In the genomic region with DNA sequence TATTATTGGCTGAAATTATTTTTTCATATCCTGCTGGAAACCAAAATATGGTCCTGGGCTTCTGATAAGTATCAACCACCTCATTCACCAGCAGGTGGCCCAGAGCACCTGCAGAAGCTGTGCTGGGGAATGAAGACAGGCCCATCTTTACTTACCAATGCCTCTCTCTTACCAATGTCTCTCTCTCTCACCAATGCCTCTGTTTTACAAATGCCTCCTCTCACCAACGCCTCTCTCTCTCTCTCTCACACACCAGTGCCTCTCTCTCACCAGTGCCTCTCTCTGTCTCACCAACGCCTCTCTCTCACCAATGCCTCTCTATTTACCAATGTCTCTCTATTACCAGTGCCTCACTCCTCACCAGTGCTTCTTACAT, we compare ENCODE assay signal across 1 cellular context.
TF ChIP-seq lines count a peak whose summit lies in the region.

No MANE protein-coding gene starts in this region.

TF ChIP-seq in GM12878, 131 proteins besides CTCF, POLR2A, EP300 and RAD21 (continued from another document):
- no peak for TF ChIP-seq CEBPZ (IDR thresholded peaks at IDR 0.05; ENCODE audit: low read depth, low read length)
- no peak for TF ChIP-seq WRNIP1 (IDR thresholded peaks at IDR 0.05; ENCODE audit: borderline replicate concordance, low read depth, low read length)
- no peak for TF ChIP-seq CHD2 (IDR thresholded peaks at IDR 0.05; ENCODE audit: borderline replicate concordance, low read depth, low read length)
- TF ChIP-seq HDAC2 (IDR thresholded peaks at IDR 0.05), result no peak
- no peak for TF ChIP-seq EED (IDR thresholded peaks at IDR 0.05; ENCODE audit: low read depth)
- TF ChIP-seq STAT1 (conservative IDR thresholded peaks at IDR 0.05), result no peak
- no peak for TF ChIP-seq SIN3A (IDR thresholded peaks at IDR 0.05; ENCODE audit: low read depth, low read length)
- no peak for TF ChIP-seq HCFC1 (IDR thresholded peaks at IDR 0.05; ENCODE audit: low read length)
- TF ChIP-seq TBL1XR1 (IDR thresholded peaks at IDR 0.05; ENCODE audit: low read depth, low read length), result no peak
- no peak for TF ChIP-seq TCF7 (IDR thresholded peaks at IDR 0.05; ENCODE audit: borderline replicate concordance)
- no peak for TF ChIP-seq FOXK2 (IDR thresholded peaks at IDR 0.05)
- TF ChIP-seq KLF5 (IDR thresholded peaks at IDR 0.05; ENCODE audit: partially characterized antibody), result no peak
- TF ChIP-seq, protein P1, sequence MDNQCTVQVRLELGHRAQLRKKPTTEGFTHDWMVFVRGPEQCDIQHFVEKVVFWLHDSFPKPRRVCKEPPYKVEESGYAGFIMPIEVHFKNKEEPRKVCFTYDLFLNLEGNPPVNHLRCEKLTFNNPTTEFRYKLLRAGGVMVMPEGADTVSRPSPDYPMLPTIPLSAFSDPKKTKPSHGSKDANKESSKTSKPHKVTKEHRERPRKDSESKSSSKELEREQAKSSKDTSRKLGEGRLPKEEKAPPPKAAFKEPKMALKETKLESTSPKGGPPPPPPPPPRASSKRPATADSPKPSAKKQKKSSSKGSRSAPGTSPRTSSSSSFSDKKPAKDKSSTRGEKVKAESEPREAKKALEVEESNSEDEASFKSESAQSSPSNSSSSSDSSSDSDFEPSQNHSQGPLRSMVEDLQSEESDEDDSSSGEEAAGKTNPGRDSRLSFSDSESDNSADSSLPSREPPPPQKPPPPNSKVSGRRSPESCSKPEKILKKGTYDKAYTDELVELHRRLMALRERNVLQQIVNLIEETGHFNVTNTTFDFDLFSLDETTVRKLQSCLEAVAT (IDR thresholded peaks at IDR 0.05), result no peak
- TF ChIP-seq, protein P2, sequence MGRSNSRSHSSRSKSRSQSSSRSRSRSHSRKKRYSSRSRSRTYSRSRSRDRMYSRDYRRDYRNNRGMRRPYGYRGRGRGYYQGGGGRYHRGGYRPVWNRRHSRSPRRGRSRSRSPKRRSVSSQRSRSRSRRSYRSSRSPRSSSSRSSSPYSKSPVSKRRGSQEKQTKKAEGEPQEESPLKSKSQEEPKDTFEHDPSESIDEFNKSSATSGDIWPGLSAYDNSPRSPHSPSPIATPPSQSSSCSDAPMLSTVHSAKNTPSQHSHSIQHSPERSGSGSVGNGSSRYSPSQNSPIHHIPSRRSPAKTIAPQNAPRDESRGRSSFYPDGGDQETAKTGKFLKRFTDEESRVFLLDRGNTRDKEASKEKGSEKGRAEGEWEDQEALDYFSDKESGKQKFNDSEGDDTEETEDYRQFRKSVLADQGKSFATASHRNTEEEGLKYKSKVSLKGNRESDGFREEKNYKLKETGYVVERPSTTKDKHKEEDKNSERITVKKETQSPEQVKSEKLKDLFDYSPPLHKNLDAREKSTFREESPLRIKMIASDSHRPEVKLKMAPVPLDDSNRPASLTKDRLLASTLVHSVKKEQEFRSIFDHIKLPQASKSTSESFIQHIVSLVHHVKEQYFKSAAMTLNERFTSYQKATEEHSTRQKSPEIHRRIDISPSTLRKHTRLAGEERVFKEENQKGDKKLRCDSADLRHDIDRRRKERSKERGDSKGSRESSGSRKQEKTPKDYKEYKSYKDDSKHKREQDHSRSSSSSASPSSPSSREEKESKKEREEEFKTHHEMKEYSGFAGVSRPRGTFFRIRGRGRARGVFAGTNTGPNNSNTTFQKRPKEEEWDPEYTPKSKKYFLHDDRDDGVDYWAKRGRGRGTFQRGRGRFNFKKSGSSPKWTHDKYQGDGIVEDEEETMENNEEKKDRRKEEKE (IDR thresholded peaks at IDR 0.05), result no peak
- TF ChIP-seq YY1 (IDR thresholded peaks at IDR 0.05; ENCODE audit: low read depth, low read length), result peak; percentile 77
- TF ChIP-seq ETV6 (conservative IDR thresholded peaks at IDR 0.05 in 1 of 2, IDR thresholded peaks at IDR 0.05 in 1 of 2; ENCODE audit: borderline replicate concordance in 1 of 2, low read depth in 1 of 2), result no peak
- no peak for TF ChIP-seq YBX1 (IDR thresholded peaks at IDR 0.05)
- no peak for TF ChIP-seq BHLHE40 (IDR thresholded peaks at IDR 0.05; ENCODE audit: borderline replicate concordance in 1 of 2, low read depth in 2 of 2, low read length in 1 of 2)
- TF ChIP-seq SMC3 (IDR thresholded peaks at IDR 0.05; ENCODE audit: borderline replicate concordance, low read length), result peak; percentile 93
- TF ChIP-seq NRF1 (conservative IDR thresholded peaks at IDR 0.05; ENCODE audit: low read depth, low read length), result no peak
- no peak for TF ChIP-seq CBFB (IDR thresholded peaks at IDR 0.05; ENCODE audit: low read depth)
- 0 out of 4 replicates have a peak, but pooled peaks of 1 of the 2 experiments have one; percentile 9 for TF ChIP-seq IKZF2 (IDR thresholded peaks at IDR 0.05)
- no peak for TF ChIP-seq NR2F1 (conservative IDR thresholded peaks at IDR 0.05)
- no peak for TF ChIP-seq USF1 (IDR thresholded peaks at IDR 0.05; ENCODE audit: borderline replicate concordance, extremely low read length, insufficient read depth, low read depth, low read length)
- TF ChIP-seq HDGF (IDR thresholded peaks at IDR 0.05), result peak; percentile 33; the same call in 1 of the 2 replicates
- TF ChIP-seq CREB1 (IDR thresholded peaks at IDR 0.05; ENCODE audit: low read depth), result no peak
- no peak for TF ChIP-seq PAX8 (IDR thresholded peaks at IDR 0.05)
- TF ChIP-seq NBN (IDR thresholded peaks at IDR 0.05), result peak; percentile 78
- TF ChIP-seq, protein P3, sequence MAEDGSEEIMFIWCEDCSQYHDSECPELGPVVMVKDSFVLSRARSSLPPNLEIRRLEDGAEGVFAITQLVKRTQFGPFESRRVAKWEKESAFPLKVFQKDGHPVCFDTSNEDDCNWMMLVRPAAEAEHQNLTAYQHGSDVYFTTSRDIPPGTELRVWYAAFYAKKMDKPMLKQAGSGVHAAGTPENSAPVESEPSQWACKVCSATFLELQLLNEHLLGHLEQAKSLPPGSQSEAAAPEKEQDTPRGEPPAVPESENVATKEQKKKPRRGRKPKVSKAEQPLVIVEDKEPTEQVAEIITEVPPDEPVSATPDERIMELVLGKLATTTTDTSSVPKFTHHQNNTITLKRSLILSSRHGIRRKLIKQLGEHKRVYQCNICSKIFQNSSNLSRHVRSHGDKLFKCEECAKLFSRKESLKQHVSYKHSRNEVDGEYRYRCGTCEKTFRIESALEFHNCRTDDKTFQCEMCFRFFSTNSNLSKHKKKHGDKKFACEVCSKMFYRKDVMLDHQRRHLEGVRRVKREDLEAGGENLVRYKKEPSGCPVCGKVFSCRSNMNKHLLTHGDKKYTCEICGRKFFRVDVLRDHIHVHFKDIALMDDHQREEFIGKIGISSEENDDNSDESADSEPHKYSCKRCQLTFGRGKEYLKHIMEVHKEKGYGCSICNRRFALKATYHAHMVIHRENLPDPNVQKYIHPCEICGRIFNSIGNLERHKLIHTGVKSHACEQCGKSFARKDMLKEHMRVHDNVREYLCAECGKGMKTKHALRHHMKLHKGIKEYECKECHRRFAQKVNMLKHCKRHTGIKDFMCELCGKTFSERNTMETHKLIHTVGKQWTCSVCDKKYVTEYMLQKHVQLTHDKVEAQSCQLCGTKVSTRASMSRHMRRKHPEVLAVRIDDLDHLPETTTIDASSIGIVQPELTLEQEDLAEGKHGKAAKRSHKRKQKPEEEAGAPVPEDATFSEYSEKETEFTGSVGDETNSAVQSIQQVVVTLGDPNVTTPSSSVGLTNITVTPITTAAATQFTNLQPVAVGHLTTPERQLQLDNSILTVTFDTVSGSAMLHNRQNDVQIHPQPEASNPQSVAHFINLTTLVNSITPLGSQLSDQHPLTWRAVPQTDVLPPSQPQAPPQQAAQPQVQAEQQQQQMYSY (CRISPR knock-in tag; IDR thresholded peaks at IDR 0.05), result no peak
- TF ChIP-seq EGR1 (IDR thresholded peaks at IDR 0.05; ENCODE audit: borderline replicate concordance in 1 of 2, low read depth in 2 of 2, low read length in 2 of 2), result no peak
- TF ChIP-seq ZNF24 (IDR thresholded peaks at IDR 0.05), result no peak
- no peak for TF ChIP-seq SUPT20H (IDR thresholded peaks at IDR 0.05; ENCODE audit: borderline replicate concordance, control insufficient read depth, low read depth, low read length)
- no peak for TF ChIP-seq ZBED1 (IDR thresholded peaks at IDR 0.05; ENCODE audit: borderline replicate concordance)
- peak; percentile 35; the same call in 1 of the 2 replicates for TF ChIP-seq RUNX3 (IDR thresholded peaks at IDR 0.05; ENCODE audit: low read length)
- TF ChIP-seq SMAD5 (IDR thresholded peaks at IDR 0.05; ENCODE audit: low read depth), result no peak
- TF ChIP-seq RBBP5 (conservative IDR thresholded peaks at IDR 0.05), result no peak
- TF ChIP-seq, protein P4, sequence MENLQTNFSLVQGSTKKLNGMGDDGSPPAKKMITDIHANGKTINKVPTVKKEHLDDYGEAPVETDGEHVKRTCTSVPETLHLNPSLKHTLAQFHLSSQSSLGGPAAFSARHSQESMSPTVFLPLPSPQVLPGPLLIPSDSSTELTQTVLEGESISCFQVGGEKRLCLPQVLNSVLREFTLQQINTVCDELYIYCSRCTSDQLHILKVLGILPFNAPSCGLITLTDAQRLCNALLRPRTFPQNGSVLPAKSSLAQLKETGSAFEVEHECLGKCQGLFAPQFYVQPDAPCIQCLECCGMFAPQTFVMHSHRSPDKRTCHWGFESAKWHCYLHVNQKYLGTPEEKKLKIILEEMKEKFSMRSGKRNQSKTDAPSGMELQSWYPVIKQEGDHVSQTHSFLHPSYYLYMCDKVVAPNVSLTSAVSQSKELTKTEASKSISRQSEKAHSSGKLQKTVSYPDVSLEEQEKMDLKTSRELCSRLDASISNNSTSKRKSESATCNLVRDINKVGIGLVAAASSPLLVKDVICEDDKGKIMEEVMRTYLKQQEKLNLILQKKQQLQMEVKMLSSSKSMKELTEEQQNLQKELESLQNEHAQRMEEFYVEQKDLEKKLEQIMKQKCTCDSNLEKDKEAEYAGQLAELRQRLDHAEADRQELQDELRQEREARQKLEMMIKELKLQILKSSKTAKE (IDR thresholded peaks at IDR 0.05; ENCODE audit: low read depth, poor library complexity, severe bottlenecking), result peak; percentile 21
